Comparison of ENCODE assay signal across 1 cellular context in genomic region chr11:111870522-111870886, GRCh38.
TF ChIP-seq lines count a peak whose summit lies in the region.

No MANE protein-coding gene starts in this region.

TF ChIP-seq in endothelial cell of umbilical vein, 7 proteins besides CTCF, POLR2A, EP300 and RAD21:
- TF ChIP-seq JUN (IDR thresholded peaks at IDR 0.05; ENCODE audit: borderline replicate concordance, insufficient read depth, insufficient read length, low read depth) (no peak), MAX (IDR thresholded peaks at IDR 0.05; ENCODE audit: insufficient read depth, insufficient read length) (no peak), POLR2AphosphoS5 (IDR thresholded peaks at IDR 0.05; ENCODE audit: insufficient read depth, low read depth, low read length) (no peak), FOS (IDR thresholded peaks at IDR 0.05; ENCODE audit: borderline replicate concordance, insufficient read depth, low read length) (no peak), MYC (IDR thresholded peaks at IDR 0.05; ENCODE audit: low read depth, low read length) (no peak), GATA2 (IDR thresholded peaks at IDR 0.05; ENCODE audit: insufficient read depth, insufficient read length, low read depth, low read length) (no peak), EZH2 (IDR thresholded peaks at IDR 0.05; ENCODE audit: borderline replicate concordance, low read depth, low read length, severe bottlenecking) (no peak)
